In the genomic region with DNA sequence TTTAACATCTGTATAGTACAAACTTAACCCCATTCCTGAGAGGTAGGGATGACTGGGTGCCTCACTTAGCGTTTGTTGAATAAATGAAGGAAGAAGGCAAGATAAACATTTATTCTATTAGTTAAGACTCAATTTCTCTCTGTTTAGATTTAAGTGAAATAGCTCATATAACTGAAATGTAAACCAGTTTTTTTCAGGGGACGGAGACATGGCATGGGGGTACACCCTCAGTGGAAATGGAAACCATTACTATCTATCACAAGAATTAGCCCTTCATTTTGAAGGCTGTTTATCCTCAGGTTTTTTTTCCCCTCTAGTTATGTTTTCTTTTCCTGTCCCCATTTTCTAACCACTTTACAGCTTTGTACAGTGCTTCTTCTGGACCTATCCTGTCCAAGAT, we compare ENCODE assay signal across 16 cellular contexts. TPM values are rescaled to one million over a fixed set of nuclear protein-coding genes. Genes with fewer than 3 reads are reported as not detected.
A peak's percentile ranks its signal among the peaks of the same experiment; 100 is the strongest.
DNase-seq lines count a peak whose midpoint lies in the region; ATAC-seq and TF ChIP-seq lines count a peak whose summit lies in the region.
"Had no signal": no experiment of that assay in that cellular context is flagged by ENCODE, and none has a peak within 500 bp of the region (broad histone marks: within the 10 kb centered on the region; RNA-seq: fewer than 3 reads in every experiment).

No MANE protein-coding gene starts in this region.

- H3K4me3 Mint-ChIP-seq in activated CD4-positive, alpha-beta memory T cell treated with anti-CD3 and anti-CD28 coated beads, Interleukin-2, amount 10 ng/mL, durations not matched to agents 7 days and 5 days, result no peak overlapping the region
- H3K4me3 Mint-ChIP-seq: CD4-positive, alpha-beta memory T cell had no signal

- peaks cover 9% of the 10 kb centered on the region for H3K4me1 Mint-ChIP-seq in activated CD4-positive, alpha-beta memory T cell treated with anti-CD3 and anti-CD28 coated beads, Interleukin-2, amount 10 ng/mL, durations not matched to agents 7 days and 5 days
- H3K4me1 Mint-ChIP-seq: CD4-positive, alpha-beta memory T cell had no signal

- H3K9ac ChIP-seq in rectal smooth muscle tissue (ENCODE audit: low read length) (no peak overlapping the region), stomach smooth muscle (ENCODE audit: low read length in 2 of 2) (no peak overlapping the region)

- H3K27ac ChIP-seq in WERI-Rb-1, result peak overlapping the region; percentile 62; the same call in 1 of the 2 replicates
- peak overlapping the region in 3 of 4 donors; percentile 90 to 91 (median 90) for H3K27ac ChIP-seq in esophagus muscularis mucosa (replicated peaks in 1 of 4)
- peak overlapping the region; percentile 1 for H3K27ac ChIP-seq in rectal smooth muscle tissue (ENCODE audit: low read depth, low read length)
- H3K27ac ChIP-seq in stomach smooth muscle (ENCODE audit: low read length), result peak overlapping the region; percentile 41
- H3K27ac ChIP-seq: A549, C4-2B, HL-60 had no signal

- H3K27me3 Mint-ChIP-seq in activated CD4-positive, alpha-beta memory T cell treated with anti-CD3 and anti-CD28 coated beads, Interleukin-2, amount 10 ng/mL, durations not matched to agents 7 days and 5 days, result no peaks in the 10 kb centered on the region
- H3K27me3 Mint-ChIP-seq: CD4-positive, alpha-beta memory T cell had no signal

- H3K9me3 ChIP-seq in WERI-Rb-1 (ENCODE audit: severe bottlenecking) (no peaks in the 10 kb centered on the region), esophagus muscularis mucosa (no peaks in the 10 kb centered on the region), stomach smooth muscle (ENCODE audit: control insufficient read depth in 2 of 2, low read length in 2 of 2) (no peaks in the 10 kb centered on the region)
- H3K9me3 ChIP-seq: A549, BE2C, HAP-1 had no signal

- H3K27ac Mint-ChIP-seq in activated CD4-positive, alpha-beta memory T cell treated with anti-CD3 and anti-CD28 coated beads, Interleukin-2, amount 10 ng/mL, durations not matched to agents 7 days and 5 days, result no peak overlapping the region
- H3K27ac Mint-ChIP-seq: CD4-positive, alpha-beta memory T cell had no signal

- no peaks in the 10 kb centered on the region for H3K36me3 Mint-ChIP-seq in activated CD4-positive, alpha-beta memory T cell treated with anti-CD3 and anti-CD28 coated beads, Interleukin-2, amount 10 ng/mL, durations not matched to agents 7 days and 5 days (ENCODE audit: low read depth)
- H3K36me3 Mint-ChIP-seq: CD4-positive, alpha-beta memory T cell had no signal

- DNase-seq in WERI-Rb-1 (no peak), esophagus muscularis mucosa (ENCODE audit: extremely low spot score) (no peak)
- no peak for DNase-seq in activated CD4-positive, alpha-beta memory T cell treated with anti-CD3 and anti-CD28 coated beads, Interleukin-2, amount 10 ng/mL, durations not matched to agents 7 days and 5 days
- DNase-seq: BE2C; CD4-positive, alpha-beta memory T cell; GOT3 had no signal

- CTCF ChIA-PET in activated CD4-positive, alpha-beta memory T cell treated with anti-CD3 and anti-CD28 coated beads, Interleukin-2, amount 10 ng/mL, durations not matched to agents 7 days and 5 days (lab: Charles Lee), result interaction anchor here (0.9 kb wide), 1 partner anchor 81 kb away, joined by 3 read pairs; no protein-coding TSS in a partner anchor

- POLR2A ChIA-PET in activated CD4-positive, alpha-beta memory T cell treated with anti-CD3 and anti-CD28 coated beads, Interleukin-2, amount 10 ng/mL, durations not matched to agents 7 days and 5 days (lab: Charles Lee), result no interaction called here

- ATAC-seq in HG02884 (IDR thresholded peaks at IDR 0.05; ENCODE audit: unreplicated experiment) (no peak), GM18867 (IDR thresholded peaks at IDR 0.05; ENCODE audit: unreplicated experiment) (no peak)
- ATAC-seq: A549, GM12878 had no signal

- no peaks in the 10 kb centered on the region for H3K9me3 Mint-ChIP-seq in activated CD4-positive, alpha-beta memory T cell treated with anti-CD3 and anti-CD28 coated beads, Interleukin-2, amount 10 ng/mL, durations not matched to agents 7 days and 5 days
- H3K9me3 Mint-ChIP-seq: CD4-positive, alpha-beta memory T cell had no signal

- no peaks in the 10 kb centered on the region for H3K36me3 ChIP-seq in WERI-Rb-1
- H3K36me3 ChIP-seq in esophagus muscularis mucosa, result peaks cover 17 to 88% (median 75%) of the 10 kb centered on the region in 4 donors
- H3K36me3 ChIP-seq in rectal smooth muscle tissue (ENCODE audit: control insufficient read depth, insufficient read depth, low read length), result peaks cover 5% of the 10 kb centered on the region
- peaks cover 53% of the 10 kb centered on the region in 2 donors for H3K36me3 ChIP-seq in stomach smooth muscle (ENCODE audit: control insufficient read depth in 2 of 2, insufficient read depth in 2 of 2, low read length in 2 of 2)
- H3K36me3 ChIP-seq: BE2C, HAP-1 had no signal

- H3K4me3 ChIP-seq in WERI-Rb-1 (ENCODE audit: low read depth, low read length) (no peak overlapping the region), esophagus muscularis mucosa (no peak overlapping the region), rectal smooth muscle tissue (ENCODE audit: low read length) (no peak overlapping the region), stomach smooth muscle (ENCODE audit: low read length in 2 of 2) (no peak overlapping the region)
- H3K4me3 ChIP-seq: A549, GM12878, HAP-1 had no signal

- H3K27me3 ChIP-seq in WERI-Rb-1 (ENCODE audit: insufficient read depth, low read depth, severe bottlenecking), result no peaks in the 10 kb centered on the region
- no peaks in the 10 kb centered on the region for H3K27me3 ChIP-seq in esophagus muscularis mucosa
- no peaks in the 10 kb centered on the region for H3K27me3 ChIP-seq in rectal smooth muscle tissue (ENCODE audit: control insufficient read depth, insufficient read depth, low read length)
- no peaks in the 10 kb centered on the region for H3K27me3 ChIP-seq in stomach smooth muscle (ENCODE audit: control insufficient read depth in 1 of 2, insufficient read depth in 2 of 2, low read length in 2 of 2)
- H3K27me3 ChIP-seq: BE2C had no signal

- no peak for TF ChIP-seq POLR2A in esophagus muscularis mucosa (IDR thresholded peaks at IDR 0.05; ENCODE audit: low read depth)

- intact Hi-C loops in esophagus muscularis mucosa (cut with DNase I), result no loop called here

- no peak for TF ChIP-seq EP300 in esophagus muscularis mucosa (IDR thresholded peaks at IDR 0.05)

- H3K4me1 ChIP-seq in esophagus muscularis mucosa (peaks cover 52 to 70% (median 53%) of the 10 kb centered on the region in 4 donors), rectal smooth muscle tissue (ENCODE audit: control insufficient read depth, insufficient read depth, low read length) (no peaks in the 10 kb centered on the region), stomach smooth muscle (ENCODE audit: control insufficient read depth, insufficient read depth, low read length) (peaks cover 23% of the 10 kb centered on the region)
- H3K4me1 ChIP-seq: BE2C, HAP-1 had no signal

- TF ChIP-seq CTCF in WERI-Rb-1 (IDR thresholded peaks at IDR 0.05; ENCODE audit: low read depth, low read length), result no peak
- no peak for TF ChIP-seq CTCF in esophagus muscularis mucosa (IDR thresholded peaks at IDR 0.05)

- WGBS in esophagus muscularis mucosa, result 48% methylated on average over 2 of the region's 2 CpGs

RNA-seq across cellular contexts. Expression of gene PDLIM1, which starts 35.6 kb away (rescaled TPM):
- total RNA-seq in esophagus muscularis mucosa, result 10 to 100 TPM; 40.7 to 86.8 (median 83.4) TPM
- 10 to 100 TPM; 22.8 TPM for total RNA-seq in activated CD4-positive, alpha-beta memory T cell treated with anti-CD3 and anti-CD28 coated beads, Interleukin-2, amount 10 ng/mL, durations not matched to agents 7 days and 5 days
- total RNA-seq: G401 had no signal

Comparison
In these comparisons a context has a peak if more than half of its experiments do, and no peak if none do; other contexts are left out.
1. H3K27ac ChIP-seq: peak in every context shown above with its lines; median percentile 90 in esophagus muscularis mucosa; 62 in WERI-Rb-1; 41 in stomach smooth muscle; 1 in rectal smooth muscle tissue.